12 cellular contexts compared by ENCODE assay signal in the genomic region with DNA sequence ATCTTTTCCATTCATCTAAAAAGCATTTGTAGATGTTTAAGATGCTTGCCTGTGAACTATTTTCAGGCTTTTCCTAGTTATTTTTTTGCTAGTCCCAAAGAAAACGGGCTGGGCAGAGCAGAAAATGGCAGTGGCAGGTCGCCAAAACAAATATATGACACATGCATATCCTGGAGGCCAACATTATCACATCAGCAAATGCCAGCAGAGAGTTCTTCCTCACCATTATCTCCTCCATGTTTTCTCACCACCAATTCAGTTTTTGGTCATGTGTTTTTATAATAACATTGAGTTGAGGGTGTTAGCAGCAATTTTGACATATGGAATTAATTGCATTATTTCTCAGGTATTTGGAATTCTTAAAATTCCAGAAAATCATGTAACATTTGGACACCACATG.
DNase-seq lines count a peak whose midpoint lies in the region; ATAC-seq and TF ChIP-seq lines count a peak whose summit lies in the region.
"Had no signal": no experiment of that assay in that cellular context is flagged by ENCODE, and none has a peak within 500 bp of the region (broad histone marks: within the 10 kb centered on the region; RNA-seq: fewer than 3 reads in every experiment).

No MANE protein-coding gene starts in this region.

- peaks cover 31% of the 10 kb centered on the region for H3K4me1 ChIP-seq in mammary epithelial cell (ENCODE audit: insufficient read depth, low read length)
- H3K4me1 ChIP-seq in mesenchymal stem cell (ENCODE audit: control insufficient read depth, insufficient read depth, low read depth, low read length): no peaks in the 10 kb centered on the region

- no peaks in the 10 kb centered on the region for H3K79me2 ChIP-seq in mammary epithelial cell (ENCODE audit: insufficient read depth, low read length)

- H2AFZ ChIP-seq in mammary epithelial cell (ENCODE audit: low read depth, low read length) (no peak overlapping the region), mesenchymal stem cell (ENCODE audit: low read depth, low read length) (no peak overlapping the region)

- H3K23ac ChIP-seq in mesenchymal stem cell (ENCODE audit: low read length in 2 of 2): no peak overlapping the region

- H3K79me1 ChIP-seq in mesenchymal stem cell (replicated peaks; ENCODE audit: low read length, poor library complexity, severe bottlenecking): no peaks in the 10 kb centered on the region

- peak overlapping the region; percentile 54 for H3K27ac ChIP-seq in mammary epithelial cell (ENCODE audit: insufficient read depth, low read depth, low read length)
- peak overlapping the region; percentile 86 for H3K27ac ChIP-seq in mesenchymal stem cell (ENCODE audit: low read length, poor library complexity, severe bottlenecking)

- no peak overlapping the region for H3K14ac ChIP-seq in mesenchymal stem cell (ENCODE audit: low read length in 2 of 2)

- H3K9ac ChIP-seq in mammary epithelial cell (ENCODE audit: insufficient read depth, low read length) (no peak overlapping the region), mesenchymal stem cell (ENCODE audit: low read length) (no peak overlapping the region)

- no peak overlapping the region for H3K4me3 ChIP-seq in mammary epithelial cell (replicated peaks in 1 of 3; ENCODE audit: insufficient read depth in 1 of 3, low read depth in 2 of 3, low read length in 3 of 3)
- no peak overlapping the region for H3K4me3 ChIP-seq in mesenchymal stem cell (ENCODE audit: insufficient read depth in 1 of 2, low read depth in 1 of 2, low read length in 2 of 2)

- no peak overlapping the region for H2BK12ac ChIP-seq in mesenchymal stem cell (ENCODE audit: low read length in 2 of 2)

- H2BK5ac ChIP-seq in mesenchymal stem cell (ENCODE audit: low read depth, low read length, poor library complexity, severe bottlenecking): no peak overlapping the region

- dilution Hi-C loops in mammary epithelial cell (cut with HindIII; ENCODE audit: low sequenced_read_pairs): no loop called here

- intact Hi-C loops in mammary epithelial cell (cut with micrococcal nuclease): loop anchor here (5.0 kb wide), 1 partner anchor 326 kb away; the partner anchor contains the start of gene MAMLD1

- ATAC-seq in HG03108 (IDR thresholded peaks at IDR 0.05; ENCODE audit: unreplicated experiment): no peak
- ATAC-seq: left ventricle myocardium superior had no signal

- TF ChIP-seq CTCF in mammary epithelial cell (conservative IDR thresholded peaks at IDR 0.05 in 1 of 2, IDR thresholded peaks at IDR 0.05 in 1 of 2; ENCODE audit: extremely low read depth in 1 of 2, insufficient read depth in 1 of 2, low read depth in 1 of 2, low read length in 2 of 2) (no peak), GM20000 (IDR thresholded peaks at IDR 0.05; ENCODE audit: extremely low read depth, missing control alignments) (no peak)

- peaks cover 2% of the 10 kb centered on the region for H3K9me3 ChIP-seq in mammary epithelial cell (replicated peaks; ENCODE audit: insufficient read depth, low read length)
- peaks cover 16% of the 10 kb centered on the region for H3K9me3 ChIP-seq in mesenchymal stem cell (ENCODE audit: control insufficient read depth, low read length)

- H2BK120ac ChIP-seq in mesenchymal stem cell (ENCODE audit: low read depth, low read length): no peak overlapping the region

- H3K36me3 ChIP-seq in mammary epithelial cell (ENCODE audit: insufficient read depth, low read length): no peaks in the 10 kb centered on the region
- no peaks in the 10 kb centered on the region for H3K36me3 ChIP-seq in mesenchymal stem cell (ENCODE audit: control insufficient read depth in 1 of 2, insufficient read depth in 2 of 2, low read depth in 1 of 2, low read length in 2 of 2)

- WGBS in mammary epithelial cell (ENCODE audit: low coverage, missing lambda C conversion rate): 0% methylated on average over 2 of the region's 2 CpGs
- 0% methylated on average over 2 of the region's 2 CpGs for WGBS in mesenchymal stem cell

- H4K20me1 ChIP-seq in mammary epithelial cell (ENCODE audit: insufficient read depth, low read length): no peaks in the 10 kb centered on the region

- H3K27me3 ChIP-seq in mammary epithelial cell (ENCODE audit: insufficient read depth, low read length) (no peaks in the 10 kb centered on the region), mesenchymal stem cell (ENCODE audit: control insufficient read depth in 1 of 2, insufficient read depth in 1 of 2, low read length in 2 of 2) (no peaks in the 10 kb centered on the region)

- no peak overlapping the region for H2BK15ac ChIP-seq in mesenchymal stem cell (ENCODE audit: low read depth, poor library complexity, severe bottlenecking)

- H4K8ac ChIP-seq in mesenchymal stem cell (ENCODE audit: low read length): no peak overlapping the region

- peak overlapping the region; percentile 39 for H3K4me2 ChIP-seq in mammary epithelial cell (ENCODE audit: insufficient read depth, low read depth, low read length)
- H3K4me2 ChIP-seq in mesenchymal stem cell (ENCODE audit: low read length, poor library complexity, severe bottlenecking): no peak overlapping the region

- CTCF ChIA-PET in mammary epithelial cell (lab: Charles Lee; ENCODE audit: low non-redundant PET): no interaction called here

- peak overlapping the region in 1 of 2 experiments; percentile 67 for H3K4ac ChIP-seq in mesenchymal stem cell (ENCODE audit: low read depth in 1 of 2, low read length in 2 of 2)

- DNase-seq in COLO829 (ENCODE audit: low spot score): peak; percentile 27
- DNase-seq in M059J (ENCODE audit: low read depth): peak; percentile 90
- DNase-seq in mammary epithelial cell: peak; percentile 44
- DNase-seq in mesenchymal stem cell: peak; percentile 50
- no peak for DNase-seq in GM20000 (ENCODE audit: low spot score)
- no peak for DNase-seq in anterior cingulate cortex (lab: John Stamatoyannopoulos, UW)
- DNase-seq in G401 (ENCODE audit: low spot score): no peak
- DNase-seq: erythroblast, left ventricle myocardium superior, retina, RPMI8226 had no signal

- in situ Hi-C loops in mammary epithelial cell (cut with MboI; ENCODE audit: low sequenced_read_pairs in 2 of 2): no loop called here
- in situ Hi-C loops in G401 (cut with HindIII; ENCODE audit: low sequenced_read_pairs): no loop called here

- no peak overlapping the region for H4K91ac ChIP-seq in mesenchymal stem cell (ENCODE audit: low read length)

- BruUV-seq in mammary epithelial cell (replicated peaks; lab: Mats Ljungman, UMichigan): no TSS peak

- H3K18ac ChIP-seq in mesenchymal stem cell (ENCODE audit: low read depth in 1 of 2, low read length in 2 of 2): no peak overlapping the region

- no peak overlapping the region for H2AK5ac ChIP-seq in mesenchymal stem cell (ENCODE audit: low read length, severe bottlenecking)

Comparison
In these comparisons a context has a peak if more than half of its experiments do, and no peak if none do; other contexts are left out.
1. DNase-seq: peak in COLO829 (single experiment), M059J (single experiment), mammary epithelial cell (single experiment) and mesenchymal stem cell (single experiment); none in GM20000 (single experiment), anterior cingulate cortex (0 of 58) and G401 (single experiment).